7 cellular contexts compared by ENCODE assay signal in genomic region chr4:126563389-126563788, GRCh38.
"Had no signal": no experiment of that assay in that cellular context is flagged by ENCODE, and none has a peak within 500 bp of the region (broad histone marks: within the 10 kb centered on the region; RNA-seq: fewer than 3 reads in every experiment).

No MANE protein-coding gene starts in this region.

- H3K4me3 ChIP-seq: GM23248 had no signal

- H2AFZ ChIP-seq: GM23248 had no signal

- DNase-seq: GM23248, GOT3, H9, HCEC 1CT, KG1 had no signal

- FAIRE-seq: H54 had no signal

- H3K9ac ChIP-seq: GM23248 had no signal

- H3K27ac ChIP-seq: GM23248, HL-60 had no signal
